ENCODE assay signal across 10 cellular contexts in the genomic region with DNA sequence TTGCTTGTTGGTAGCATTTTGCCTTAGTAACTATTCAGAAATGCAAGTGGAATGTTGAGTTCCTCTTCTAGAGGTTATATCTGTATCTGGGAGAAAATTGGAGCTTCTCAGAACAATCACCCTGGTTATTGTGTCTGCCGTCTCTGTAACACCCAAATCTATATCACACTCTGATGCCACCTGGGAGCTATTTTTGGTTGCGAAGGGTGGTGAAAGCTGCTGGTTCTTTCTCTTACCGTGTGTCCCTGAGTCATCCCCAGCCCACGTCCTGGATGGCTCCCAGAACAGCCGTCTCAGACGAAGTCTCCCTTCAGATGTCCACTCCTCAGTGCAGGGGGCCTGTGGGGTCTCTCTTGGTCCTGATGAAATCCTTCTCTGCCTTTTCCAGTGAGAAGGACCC.
DNase-seq lines count a peak whose midpoint lies in the region; ATAC-seq and TF ChIP-seq lines count a peak whose summit lies in the region.
"Had no signal": no experiment of that assay in that cellular context is flagged by ENCODE, and none has a peak within 500 bp of the region (broad histone marks: within the 10 kb centered on the region; RNA-seq: fewer than 3 reads in every experiment).

No MANE protein-coding gene starts in this region.

- peak overlapping the region; percentile 54 for H3K4me2 ChIP-seq in hepatocyte

- H3K36me3 ChIP-seq in hepatocyte (replicated peaks; ENCODE audit: insufficient read depth, low read depth) (no peaks in the 10 kb centered on the region), skeletal muscle tissue (ENCODE audit: control insufficient read depth in 3 of 3, insufficient read depth in 3 of 3, low read length in 3 of 3) (no peaks in the 10 kb centered on the region), suprapubic skin (no peaks in the 10 kb centered on the region)

- TF ChIP-seq EP300 in suprapubic skin (IDR thresholded peaks at IDR 0.05) = no peak

- H2AFZ ChIP-seq in hepatocyte = no peak overlapping the region

- H3K27me3 ChIP-seq in hepatocyte (no peaks in the 10 kb centered on the region), skeletal muscle tissue (ENCODE audit: control insufficient read depth in 3 of 3, insufficient read depth in 3 of 3, low read length in 3 of 3) (no peaks in the 10 kb centered on the region), suprapubic skin (no peaks in the 10 kb centered on the region)

- in situ Hi-C loops in astrocyte of the spinal cord (cut with HindIII; ENCODE audit: low sequenced_read_pairs) = no loop called here

- no peaks in the 10 kb centered on the region for H4K20me1 ChIP-seq in hepatocyte (ENCODE audit: insufficient read depth, poor library complexity, severe bottlenecking)

- no peak for ATAC-seq in GM21447 (IDR thresholded peaks at IDR 0.05; ENCODE audit: unreplicated experiment)

- peaks cover 73% of the 10 kb centered on the region for H3K79me2 ChIP-seq in hepatocyte

- H3K9me2 ChIP-seq in hepatocyte (replicated peaks; ENCODE audit: insufficient read depth) = no peaks in the 10 kb centered on the region

- H3K4me1 ChIP-seq in hepatocyte (ENCODE audit: insufficient read depth) = peaks cover 25% of the 10 kb centered on the region
- peaks cover 22 to 29% (median 26%) of the 10 kb centered on the region in 3 donors for H3K4me1 ChIP-seq in skeletal muscle tissue (ENCODE audit: control insufficient read depth in 3 of 3, insufficient read depth in 3 of 3, low read length in 3 of 3)
- H3K4me1 ChIP-seq in suprapubic skin = peaks cover 25% of the 10 kb centered on the region

- DNase-seq in HK-2 (ENCODE audit: unreplicated experiment) (peak; percentile 34), astrocyte of the spinal cord (ENCODE audit: low read depth, low spot score) (peak; percentile 53), hepatocyte (ENCODE audit: low spot score) (no peak), suprapubic skin (ENCODE audit: low spot score in 2 of 2) (no peak), NCI-H82 (lab: John Stamatoyannopoulos, UW) (no peak), NCI-H2029 (lab: John Stamatoyannopoulos, UW) (no peak)
- DNase-seq: NCI-H524 had no signal

- H3K4me3 ChIP-seq in astrocyte of the spinal cord (ENCODE audit: low read depth, low read length) (no peak overlapping the region), hepatocyte (no peak overlapping the region), skeletal muscle tissue (ENCODE audit: low read length in 3 of 3) (peak overlapping the region; percentile 20 to 49 (median 45)), suprapubic skin (no peak overlapping the region)

- H3K27ac ChIP-seq in hepatocyte (peak overlapping the region; percentile 13), skeletal muscle tissue (ENCODE audit: low read depth, low read length) (peak overlapping the region; percentile 81), suprapubic skin (no peak overlapping the region)
- H3K27ac ChIP-seq: HL-60 had no signal

- 66% methylated on average over 6 of the region's 6 CpGs for WGBS in hepatocyte (ENCODE audit: low lambda C conversion rate, missing lambda C conversion rate)
- 34% methylated on average over 6 of the region's 6 CpGs for WGBS in suprapubic skin

- H3K9ac ChIP-seq in skeletal muscle tissue (ENCODE audit: low read depth in 1 of 3, low read length in 3 of 3) = peak overlapping the region; percentile 23 to 68 (median 47)

- H3K9me3 ChIP-seq in hepatocyte (ENCODE audit: low read depth) (no peaks in the 10 kb centered on the region), skeletal muscle tissue (ENCODE audit: control insufficient read depth in 3 of 3, low read length in 3 of 3) (no peaks in the 10 kb centered on the region), suprapubic skin (no peaks in the 10 kb centered on the region)

- no peak for TF ChIP-seq POLR2A in suprapubic skin (IDR thresholded peaks at IDR 0.05)

- no peak for TF ChIP-seq CTCF in astrocyte of the spinal cord (IDR thresholded peaks at IDR 0.05; ENCODE audit: low read depth, low read length)
- no peak for TF ChIP-seq CTCF in hepatocyte (IDR thresholded peaks at IDR 0.05; ENCODE audit: poor library complexity)
- TF ChIP-seq CTCF in suprapubic skin (IDR thresholded peaks at IDR 0.05) = no peak

Comparison
In these comparisons a context has a peak if more than half of its experiments do, and no peak if none do; other contexts are left out.
1. DNase-seq: peak in HK-2 (single experiment) and astrocyte of the spinal cord (single experiment); none in hepatocyte (single experiment), suprapubic skin (0 of 2), NCI-H82 (single experiment) and NCI-H2029 (single experiment).
2. H3K4me3 ChIP-seq: peak in skeletal muscle tissue (3 of 3); none in astrocyte of the spinal cord (single experiment), hepatocyte (single experiment) and suprapubic skin (single experiment).